Comparison of ENCODE assay signal across 23 cellular contexts in genomic region chr5:39485075-39485474, GRCh38.
DNase-seq lines count a peak whose midpoint lies in the region; ATAC-seq and TF ChIP-seq lines count a peak whose summit lies in the region.
"Had no signal": no experiment of that assay in that cellular context is flagged by ENCODE, and none has a peak within 500 bp of the region (broad histone marks: within the 10 kb centered on the region; RNA-seq: fewer than 3 reads in every experiment).

No MANE protein-coding gene starts in this region.

- H3K36me3 ChIP-seq in HEK293 (ENCODE audit: control insufficient read depth in 2 of 2, insufficient read depth in 1 of 2, low read length in 2 of 2) (no peaks in the 10 kb centered on the region), body of pancreas (replicated peaks in 1 of 2; ENCODE audit: insufficient read depth in 1 of 2, low read depth in 2 of 2) (no peaks in the 10 kb centered on the region)
- H3K36me3 ChIP-seq: BE2C, SJSA1 had no signal

- H3K27me3 ChIP-seq in body of pancreas, result no peaks in the 10 kb centered on the region
- H3K27me3 ChIP-seq: BE2C, SJSA1 had no signal

- WGBS in body of pancreas, 2 donors, result 14 to 15% methylated on average over 2 of the region's 2 CpGs

- H3K4me1 ChIP-seq in HEK293 (ENCODE audit: control insufficient read depth, insufficient read depth, low read length) (peaks cover 14% of the 10 kb centered on the region), body of pancreas (peaks cover 3% of the 10 kb centered on the region)
- H3K4me1 ChIP-seq: BE2C, SJSA1 had no signal

- H3K9me3 ChIP-seq in HEK293 (ENCODE audit: control insufficient read depth, insufficient read depth, low read depth, low read length) (no peaks in the 10 kb centered on the region), body of pancreas (no peaks in the 10 kb centered on the region)
- H3K9me3 ChIP-seq: BE2C, SJSA1 had no signal

- DNase-seq in body of pancreas (no peak), left kidney (ENCODE audit: low read depth, low spot score) (peak; percentile 38), GM19240 (ENCODE audit: insufficient read length, low spot score) (no peak), RKO (ENCODE audit: low spot score) (no peak), activated gamma-delta T cell (lab: John Stamatoyannopoulos, UW) (no peak)
- DNase-seq: BE2C; Calu3; CD8-positive, alpha-beta memory T cell; DMS79 treated with DMSO at 0.1 percent for 48 hours; GF-D8; MM.1S; NCI-H2029; NCI-H446; NCI-H524 treated with DMSO at 0.1 percent for 48 hours; NCI-H774; NK-92 treated with Interleukin-12 subunit alpha and Interleukin-12 subunit beta, amount 100 ng/mL, for 24 hours; PC-3; Right ventricle myocardium superior; RPMI8226 had no signal

- H3K27ac ChIP-seq in HEK293 (ENCODE audit: extremely low read depth, low read depth, low read length) (no peak overlapping the region), body of pancreas (peak overlapping the region in 1 of 4 donors; percentile 29)
- H3K27ac ChIP-seq: KMS-11, SJSA1 had no signal

- ATAC-seq in body of pancreas (peak; percentile 56), HG02938 (IDR thresholded peaks at IDR 0.05; ENCODE audit: unreplicated experiment) (no peak)
- ATAC-seq: PC-3 had no signal

- no peak for TF ChIP-seq POLR2A in body of pancreas (IDR thresholded peaks at IDR 0.05)

- CTCF ChIA-PET in HEK293 (lab: Yijun Ruan, JAX), result interaction anchor here (0.7 to 3.3 kb wide), 2 partner anchors 63 to 267 kb away, joined by 3 to 8 read pairs; no protein-coding TSS in a partner anchor

- TF ChIP-seq CTCF in HEK293 (tag by site-specific recombination; IDR thresholded peaks at IDR 0.05), result no peak
- no peak for TF ChIP-seq CTCF in body of pancreas (IDR thresholded peaks at IDR 0.05)

- intact Hi-C loops in body of pancreas (cut with DNase I), result no loop called here

- POLR2A ChIA-PET in HEK293 (lab: Yijun Ruan, JAX), result no interaction called here

- H3K4me3 ChIP-seq in HEK293 (ENCODE audit: low read depth, low read length) (no peak overlapping the region), body of pancreas (no peak overlapping the region)
- H3K4me3 ChIP-seq: SJSA1 had no signal

TF ChIP-seq in HEK293, 187 proteins besides CTCF, POLR2A, EP300 and RAD21:
- TF ChIP-seq ZNF600 (tag by site-specific recombination; IDR thresholded peaks at IDR 0.05), result no peak
- TF ChIP-seq ZNF18 (tag by site-specific recombination; IDR thresholded peaks at IDR 0.05), result 0 out of 2 replicates have a peak, but pooled peaks have one; percentile 19
- TF ChIP-seq GLIS1 (tag by site-specific recombination; IDR thresholded peaks at IDR 0.05), result 0 out of 2 replicates have a peak, but pooled peaks have one; percentile 16
- TF ChIP-seq ZXDB (tag by site-specific recombination; IDR thresholded peaks at IDR 0.05), result no peak
